12 cellular contexts compared by ENCODE assay signal in the genomic region with DNA sequence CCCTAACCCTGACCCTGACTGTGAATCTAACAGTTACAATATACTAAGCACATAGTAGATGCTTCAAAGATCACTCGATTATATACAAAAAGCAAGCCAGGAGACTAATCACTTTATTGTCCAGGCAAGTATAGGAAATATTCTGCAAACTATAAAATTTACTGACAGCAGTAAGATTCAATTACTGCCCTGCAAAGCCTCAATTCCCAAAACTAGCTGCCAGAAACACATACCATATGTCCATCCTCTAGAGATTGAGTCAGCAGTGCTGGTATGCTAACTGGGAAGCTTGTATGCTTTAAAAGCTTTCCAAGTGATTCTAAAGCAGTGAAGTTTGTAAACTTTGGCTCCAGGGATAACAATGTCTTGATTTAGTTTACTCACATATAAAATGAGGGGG. TPM values are rescaled to one million over a fixed set of nuclear protein-coding genes. Genes with fewer than 3 reads are reported as not detected.
DNase-seq lines count a peak whose midpoint lies in the region; ATAC-seq and TF ChIP-seq lines count a peak whose summit lies in the region.
"Had no signal": no experiment of that assay in that cellular context is flagged by ENCODE, and none has a peak within 500 bp of the region (broad histone marks: within the 10 kb centered on the region; RNA-seq: fewer than 3 reads in every experiment).

No MANE protein-coding gene starts in this region.

- ATAC-seq in HG03175 (IDR thresholded peaks at IDR 0.05; ENCODE audit: unreplicated experiment), result no peak
- no peak for ATAC-seq in GM19035 (IDR thresholded peaks at IDR 0.05; ENCODE audit: unreplicated experiment)
- ATAC-seq: stimulated activated naive CD8-positive, alpha-beta T cell treated with anti-CD3 and anti-CD28 coated beads, Interleukin-15, Interleukin-2, amounts not matched to agents 100 U/mL and 50 U/mL, for 24 hours had no signal

- peak overlapping the region; percentile 82 for H3K27ac Mint-ChIP-seq in mesothelial cell of epicardium

- peak; percentile 11 for TF ChIP-seq POLR2A in erythroblast (IDR thresholded peaks at IDR 0.05; ENCODE audit: low read length)

- DNase-seq in AG20443 (ENCODE audit: low spot score) (peak; percentile 58), NCI-H226 (peak; percentile 14), erythroblast (lab: John Stamatoyannopoulos, UW) (no peak), mesothelial cell of epicardium (ENCODE audit: low spot score in 2 of 2, unreplicated experiment in 2 of 2) (no peak), AML-193 (lab: John Stamatoyannopoulos, UW) (no peak)
- no peak for DNase-seq in activated CD4-positive, alpha-beta T cell treated with anti-CD3 and anti-CD28 coated beads for 4 hours
- DNase-seq: CD8-positive, alpha-beta memory T cell; MM.1S; stimulated activated CD4-positive, alpha-beta T cell treated with anti-CD3 and anti-CD28 coated beads, Interleukin-4, amount 100 ng/mL, for 4 hours; stimulated activated naive CD8-positive, alpha-beta T cell treated with anti-CD3 and anti-CD28 coated beads, Interleukin-15, Interleukin-2, amounts not matched to agents 100 U/mL and 50 U/mL, for 24 hours had no signal

- no peak for TF ChIP-seq CTCF in mesothelial cell of epicardium (IDR thresholded peaks at IDR 0.05; ENCODE audit: unreplicated experiment)

- H3K36me3 Mint-ChIP-seq in mesothelial cell of epicardium, result peaks cover 1% of the 10 kb centered on the region

- no peaks in the 10 kb centered on the region for H3K9me3 Mint-ChIP-seq in mesothelial cell of epicardium
- H3K9me3 Mint-ChIP-seq: CD8-positive, alpha-beta memory T cell had no signal

- no peaks in the 10 kb centered on the region for H3K27me3 Mint-ChIP-seq in mesothelial cell of epicardium (ENCODE audit: low read depth)
- H3K27me3 Mint-ChIP-seq: CD8-positive, alpha-beta memory T cell had no signal

- H3K4me3 Mint-ChIP-seq in mesothelial cell of epicardium, result no peak overlapping the region
- H3K4me3 Mint-ChIP-seq: CD8-positive, alpha-beta memory T cell had no signal

- peaks cover 10% of the 10 kb centered on the region for H3K4me1 Mint-ChIP-seq in mesothelial cell of epicardium

RNA-seq across cellular contexts. Expression of gene CSTF3, which starts 26.1 kb away (rescaled TPM):
- total RNA-seq in mesothelial cell of epicardium, result 48.7 to 52.1 TPM (median 50.3 TPM) in 3 replicates

Comparison
In these comparisons a context has a peak if more than half of its experiments do, and no peak if none do; other contexts are left out.
1. DNase-seq: peak in AG20443 (single experiment) and NCI-H226 (single experiment); none in erythroblast (0 of 2), mesothelial cell of epicardium (0 of 2), activated CD4-positive, alpha-beta T cell treated with anti-CD3 and anti-CD28 coated beads for 4 hours (0 of 2) and AML-193 (0 of 2).